12 cellular contexts compared by ENCODE assay signal in genomic region chr2:143525536-143525935, GRCh38.
DNase-seq lines count a peak whose midpoint lies in the region; TF ChIP-seq lines count a peak whose summit lies in the region.
"Had no signal": no experiment of that assay in that cellular context is flagged by ENCODE, and none has a peak within 500 bp of the region (broad histone marks: within the 10 kb centered on the region; RNA-seq: fewer than 3 reads in every experiment).

No MANE protein-coding gene starts in this region.

- no peaks in the 10 kb centered on the region for H3K27me3 ChIP-seq in transverse colon

- H3K27ac Mint-ChIP-seq in activated naive CD4-positive, alpha-beta T cell treated with anti-CD3 and anti-CD28 coated beads, Interleukin-2, amount 50 U/mL, for 24 hours, result peak overlapping the region; percentile 13
- H3K27ac Mint-ChIP-seq in brain, result peak overlapping the region; percentile 37 to 93 (median 52)

- H3K27ac ChIP-seq in mesodermal cell (ENCODE audit: low read depth, low read length, severe bottlenecking), result peak overlapping the region; percentile 84
- H3K27ac ChIP-seq in transverse colon, result peak overlapping the region; percentile 25 to 58 (median 34)

- H3K9me3 ChIP-seq in mesodermal cell (ENCODE audit: control insufficient read depth, low read length), result no peaks in the 10 kb centered on the region
- no peaks in the 10 kb centered on the region for H3K9me3 ChIP-seq in transverse colon

- H3K27me3 Mint-ChIP-seq in activated naive CD4-positive, alpha-beta T cell treated with anti-CD3 and anti-CD28 coated beads, Interleukin-2, amount 50 U/mL, for 24 hours, result no peaks in the 10 kb centered on the region
- no peaks in the 10 kb centered on the region for H3K27me3 Mint-ChIP-seq in brain

- no peak for DNase-seq in activated naive CD4-positive, alpha-beta T cell (lab: John Stamatoyannopoulos, UW)
- DNase-seq in transverse colon (no peak), NCI-H748 (lab: John Stamatoyannopoulos, UW; ENCODE audit: unreplicated experiment) (no peak), ureter (ENCODE audit: low spot score) (no peak), NCI-H2107 treated with DMSO at 0.1 percent for 48 hours (lab: John Stamatoyannopoulos, UW; ENCODE audit: unreplicated experiment) (no peak)
- DNase-seq: activated T-cell treated with anti-CD3 and anti-CD28 coated beads, Interleukin-2, amount 50 U/mL, for 1 hour; dermis blood vessel endothelial cell; NCI-H774; stimulated activated CD4-positive, alpha-beta T cell treated with anti-CD3 and anti-CD28 coated beads, Interleukin-4, amount 100 ng/mL, for 1 hour had no signal

- WGBS in mesodermal cell (ENCODE audit: insufficient coverage in 2 of 2), 2 experiments, result 48 to 82% methylated on average over 1 to 3 of the region's 3 CpGs
- WGBS in transverse colon (ENCODE audit: low coverage in 1 of 2), 2 donors, result 45 to 59% methylated on average over 3 of the region's 3 CpGs

- H3K4me1 ChIP-seq in mesodermal cell (ENCODE audit: control insufficient read depth, insufficient read depth, low read length, poor library complexity, severe bottlenecking), result peaks cover 15% of the 10 kb centered on the region
- peaks cover 0 to 10% (median 0%) of the 10 kb centered on the region in 4 donors for H3K4me1 ChIP-seq in transverse colon

- H3K36me3 ChIP-seq in mesodermal cell (ENCODE audit: control insufficient read depth, insufficient read depth, low read length), result no peaks in the 10 kb centered on the region
- no peaks in the 10 kb centered on the region for H3K36me3 ChIP-seq in transverse colon

- intact Hi-C loops in transverse colon (cut with DNase I; ENCODE audit: low total_unique reads), result no loop called here

- in situ Hi-C loops in transverse colon (cut with MboI; ENCODE audit: low pct_ligation_motif_present in 1 of 4, low pct_unique_long_range_greater_than_20kb in 1 of 4, low sequenced_read_pairs in 3 of 4), result no loop called here

- TF ChIP-seq CTCF in brain (conservative IDR thresholded peaks at IDR 0.05) (no peak), transverse colon (IDR thresholded peaks at IDR 0.05) (no peak)

- H3K4me1 Mint-ChIP-seq in activated naive CD4-positive, alpha-beta T cell treated with anti-CD3 and anti-CD28 coated beads, Interleukin-2, amount 50 U/mL, for 24 hours, result peaks cover 69% of the 10 kb centered on the region
- peaks cover 72% of the 10 kb centered on the region for H3K4me1 Mint-ChIP-seq in brain

- H3K36me3 Mint-ChIP-seq in activated naive CD4-positive, alpha-beta T cell treated with anti-CD3 and anti-CD28 coated beads, Interleukin-2, amount 50 U/mL, for 24 hours, result peaks cover 34% of the 10 kb centered on the region
- no peaks in the 10 kb centered on the region for H3K36me3 Mint-ChIP-seq in brain

- TF ChIP-seq POLR2A in transverse colon (IDR thresholded peaks at IDR 0.05), result no peak

- TF ChIP-seq EP300 in transverse colon (IDR thresholded peaks at IDR 0.05; ENCODE audit: low read depth), result no peak

- peaks cover 13% of the 10 kb centered on the region for H3K9me3 Mint-ChIP-seq in activated naive CD4-positive, alpha-beta T cell treated with anti-CD3 and anti-CD28 coated beads, Interleukin-2, amount 50 U/mL, for 24 hours
- H3K9me3 Mint-ChIP-seq in brain, result no peaks in the 10 kb centered on the region

- no peak overlapping the region for H3K4me3 Mint-ChIP-seq in activated naive CD4-positive, alpha-beta T cell treated with anti-CD3 and anti-CD28 coated beads, Interleukin-2, amount 50 U/mL, for 24 hours
- H3K4me3 Mint-ChIP-seq in brain, result peak overlapping the region; percentile 8 to 59 (median 30)

- H3K4me3 ChIP-seq in mesodermal cell (ENCODE audit: extremely low read depth, insufficient read depth, low read length, poor library complexity, severe bottlenecking) (no peak overlapping the region), transverse colon (no peak overlapping the region)
